In genomic region chr11:64762277-64762915, GRCh38 we compare ENCODE assay signal across 8 cellular contexts. TPM values are rescaled to one million over a fixed set of nuclear protein-coding genes. Genes with fewer than 3 reads are reported as not detected.
DNase-seq lines count a peak whose midpoint lies in the region; ATAC-seq lines count a peak whose summit lies in the region.

No MANE protein-coding gene starts in this region.

- H3K36me3 ChIP-seq in iPS DF 6.9 (ENCODE audit: control insufficient read depth, insufficient read depth, low read length), result peaks cover 26% of the 10 kb centered on the region

- no peaks in the 10 kb centered on the region for H3K9me3 ChIP-seq in iPS DF 6.9 (ENCODE audit: control insufficient read depth, insufficient read depth, low read length)

- peaks cover 56% of the 10 kb centered on the region for H3K36me3 Mint-ChIP-seq in T-helper 2 cell treated with Interferon-gamma antibody and Interleukin-4, amounts not matched to agents 5 μg/mL and 100 μg/mL, for 36 hours (ENCODE audit: low read depth)
- H3K36me3 Mint-ChIP-seq in T-cell, result peaks cover 38% of the 10 kb centered on the region

- peak overlapping the region; percentile 85 for H3K4me3 Mint-ChIP-seq in T-helper 2 cell treated with Interferon-gamma antibody and Interleukin-4, amounts not matched to agents 5 μg/mL and 100 μg/mL, for 36 hours
- peak overlapping the region; percentile 25 to 86 (median 70) for H3K4me3 Mint-ChIP-seq in T-cell
- H3K4me3 Mint-ChIP-seq in stimulated activated naive CD8-positive, alpha-beta T cell treated with anti-CD3 and anti-CD28 coated beads, Interleukin-15, amount 100 ng/mL, for 72 hours, result peak overlapping the region; percentile 11 to 45

- no peaks in the 10 kb centered on the region for H3K27me3 ChIP-seq in iPS DF 6.9 (ENCODE audit: control insufficient read depth, insufficient read depth, low read length)

- peak overlapping the region; percentile 96 for H3K27ac Mint-ChIP-seq in T-helper 2 cell treated with Interferon-gamma antibody and Interleukin-4, amounts not matched to agents 5 μg/mL and 100 μg/mL, for 36 hours
- peak overlapping the region; percentile 88 to 97 for H3K27ac Mint-ChIP-seq in T-cell
- peak overlapping the region; percentile 75 to 88 for H3K27ac Mint-ChIP-seq in stimulated activated naive CD8-positive, alpha-beta T cell treated with anti-CD3 and anti-CD28 coated beads, Interleukin-15, amount 100 ng/mL, for 72 hours

- no peaks in the 10 kb centered on the region for H3K27me3 Mint-ChIP-seq in T-helper 2 cell treated with Interferon-gamma antibody and Interleukin-4, amounts not matched to agents 5 μg/mL and 100 μg/mL, for 36 hours (ENCODE audit: low read depth)
- H3K27me3 Mint-ChIP-seq in T-cell, result no peaks in the 10 kb centered on the region
- no peaks in the 10 kb centered on the region for H3K27me3 Mint-ChIP-seq in stimulated activated naive CD8-positive, alpha-beta T cell treated with anti-CD3 and anti-CD28 coated beads, Interleukin-15, amount 100 ng/mL, for 72 hours

- H3K4me1 ChIP-seq in iPS DF 6.9 (ENCODE audit: control insufficient read depth, insufficient read depth, low read length), result peaks cover 30% of the 10 kb centered on the region

- peak overlapping the region; percentile 56 for H3K27ac ChIP-seq in iPS DF 6.9 (ENCODE audit: low read length)

- no CpG with 5 or more reads among the region's 10 CpGs for WGBS in iPS DF 6.9 (ENCODE audit: insufficient coverage, insufficient read length)

- ATAC-seq in T-cell (replicated peaks in 1 of 4) (no peak), HG03196 (IDR thresholded peaks at IDR 0.05; ENCODE audit: unreplicated experiment) (no peak)
- no peak for ATAC-seq in stimulated activated naive CD8-positive, alpha-beta T cell treated with anti-CD3 and anti-CD28 coated beads, Interleukin-15, amount 100 ng/mL, for 72 hours

- DNase-seq in T-helper 2 cell treated with Interferon-gamma antibody and Interleukin-4, amounts not matched to agents 5 μg/mL and 100 μg/mL, for 36 hours (ENCODE audit: low spot score), result no peak
- DNase-seq in T-helper 2 cell, result no peak
- DNase-seq in T-cell, result no peak
- DNase-seq in iPS DF 6.9 (ENCODE audit: low read depth, low spot score), result no peak
- DNase-seq in stimulated activated naive CD8-positive, alpha-beta T cell treated with anti-CD3 and anti-CD28 coated beads, Interleukin-15, amount 100 ng/mL, for 72 hours, result no peak
- DNase-seq in COLO829 (ENCODE audit: low spot score), result no peak
- DNase-seq in UCSD-AML1 (lab: John Stamatoyannopoulos, UW; ENCODE audit: unreplicated experiment), result no peak

- H3K4me3 ChIP-seq in iPS DF 6.9 (ENCODE audit: low read length), result no peak overlapping the region

- peaks cover 55% of the 10 kb centered on the region for H3K4me1 Mint-ChIP-seq in T-helper 2 cell treated with Interferon-gamma antibody and Interleukin-4, amounts not matched to agents 5 μg/mL and 100 μg/mL, for 36 hours (ENCODE audit: low read depth)
- H3K4me1 Mint-ChIP-seq in T-cell, result peaks cover 78 to 85% (median 83%) of the 10 kb centered on the region in 3 donors
- peaks cover 99% of the 10 kb centered on the region for H3K4me1 Mint-ChIP-seq in stimulated activated naive CD8-positive, alpha-beta T cell treated with anti-CD3 and anti-CD28 coated beads, Interleukin-15, amount 100 ng/mL, for 72 hours

- H3K9me3 Mint-ChIP-seq in T-helper 2 cell treated with Interferon-gamma antibody and Interleukin-4, amounts not matched to agents 5 μg/mL and 100 μg/mL, for 36 hours, result no peaks in the 10 kb centered on the region
- no peaks in the 10 kb centered on the region for H3K9me3 Mint-ChIP-seq in T-cell
- no peaks in the 10 kb centered on the region for H3K9me3 Mint-ChIP-seq in stimulated activated naive CD8-positive, alpha-beta T cell treated with anti-CD3 and anti-CD28 coated beads, Interleukin-15, amount 100 ng/mL, for 72 hours

- CTCF ChIA-PET in T-cell (lab: Charles Lee), result interaction anchor here in 1 of 2 donors (0.7 to 1.4 kb wide), 3 partner anchors 12 to 16 kb away, joined by 3 to 4 read pairs (median 3); partner anchors contain the start of gene SF1

- POLR2A ChIA-PET in T-cell (lab: Charles Lee), result interaction anchor here (0.6 to 3.0 kb wide), 4 partner anchors 10 to 432 kb away, joined by 3 to 15 read pairs (median 8); partner anchors contain the start of gene SF1 (in 1 of the 2)

RNA-seq across cellular contexts. Expression of gene PYGM, which starts 2.6 kb away (rescaled TPM):
- total RNA-seq in T-cell, result 10 to 100 TPM in 1 of 5 donors, 1 to 10 TPM in 4; 7.4 to 34.7 (median 8.5) TPM

RNA-seq across cellular contexts. Expression of gene SF1, which starts 15.9 kb away (rescaled TPM):
- 1,000 to 10,000 TPM in 2 of 5 donors, 100 to 1,000 TPM in 3; 670 to 1,510 (median 732) TPM for total RNA-seq in T-cell

RNA-seq across cellular contexts. Expression of gene RASGRP2, which starts 18.5 kb away (rescaled TPM):
- total RNA-seq in T-cell, result 100 to 1,000 TPM; 574 to 767 (median 656) TPM

RNA-seq across cellular contexts. Expression of gene NRXN2, which starts 39.4 kb away (rescaled TPM):
- total RNA-seq in T-cell, result under 1 TPM in 3 of 5 donors, not detected in 2; 0.43 to 0.70 (median 0.47) TPM

RNA-seq across cellular contexts. Expression of gene MAP4K2, which starts 40.6 kb away (rescaled TPM):
- total RNA-seq in T-cell, result 100 to 1,000 TPM in 3 of 5 donors, 10 to 100 TPM in 2; 80.9 to 131 (median 102) TPM

Comparison
In these comparisons a context has a peak if more than half of its experiments do, and no peak if none do; other contexts are left out.
1. H3K4me3 Mint-ChIP-seq: peak in every context shown above with its lines; median percentile 85 in T-helper 2 cell treated with Interferon-gamma antibody and Interleukin-4, amounts not matched to agents 5 μg/mL and 100 μg/mL, for 36 hours; 70 in T-cell; 28 in stimulated activated naive CD8-positive, alpha-beta T cell treated with anti-CD3 and anti-CD28 coated beads, Interleukin-15, amount 100 ng/mL, for 72 hours.